ENCODE assay signal across 20 cellular contexts in the genomic region with DNA sequence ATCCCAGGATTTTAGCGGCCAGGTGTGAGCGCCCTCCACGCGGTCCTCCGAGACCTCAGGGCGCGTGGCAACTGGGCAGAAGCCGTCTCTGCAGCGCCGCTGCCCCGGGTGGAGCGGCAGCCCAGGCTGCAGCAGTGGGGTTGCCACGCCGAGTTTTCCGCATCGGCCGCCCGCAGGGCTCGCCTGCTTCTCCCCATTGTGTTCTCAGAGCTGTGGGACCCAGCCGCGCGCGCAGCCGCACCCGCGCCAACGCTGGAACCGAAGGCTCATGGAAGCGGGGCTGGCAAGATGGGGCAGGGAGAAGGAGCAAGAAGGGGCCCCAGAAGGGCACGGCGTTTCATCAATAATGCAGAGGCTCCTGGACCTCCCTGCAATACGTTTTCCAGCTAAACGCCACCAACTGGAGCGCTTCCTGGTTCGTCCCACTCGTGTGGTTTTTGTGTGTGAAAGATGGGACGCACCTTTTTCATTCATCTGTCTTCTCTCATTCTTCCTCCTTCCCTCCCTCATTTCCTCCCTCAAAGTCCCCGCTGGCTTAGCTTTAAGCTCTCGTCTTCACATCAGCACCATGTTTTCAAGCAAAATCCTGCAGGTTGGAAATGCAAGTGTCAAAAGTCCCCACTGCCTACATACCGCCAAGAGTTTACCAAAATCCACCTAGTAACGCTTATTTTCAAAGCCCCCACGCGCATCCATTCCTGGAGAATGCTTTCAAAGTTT. TPM values are rescaled to one million over a fixed set of nuclear protein-coding genes. Genes with fewer than 3 reads are reported as not detected.
DNase-seq lines count a peak whose midpoint lies in the region; FAIRE-seq and TF ChIP-seq lines count a peak whose summit lies in the region.
"Had no signal": no experiment of that assay in that cellular context is flagged by ENCODE, and none has a peak within 500 bp of the region (broad histone marks: within the 10 kb centered on the region; RNA-seq: fewer than 3 reads in every experiment).

No MANE protein-coding gene starts in this region.

- H3K27me3 ChIP-seq in stomach smooth muscle (ENCODE audit: control insufficient read depth in 1 of 2, insufficient read depth in 2 of 2, low read length in 2 of 2) = peaks cover 17 to 19% of the 10 kb centered on the region in 2 donors

- intact Hi-C loops in kidney (cut with DNase I) = no loop called here

- H3K4me3 ChIP-seq in kidney (ENCODE audit: low read length in 2 of 2) (peak overlapping the region; percentile 19 to 32), stomach smooth muscle (ENCODE audit: low read length in 2 of 2) (peak overlapping the region; percentile 54 to 64)
- H3K4me3 ChIP-seq: upper lobe of right lung had no signal

- H3K9ac ChIP-seq in kidney (ENCODE audit: low read length in 2 of 2) = no peak overlapping the region
- H3K9ac ChIP-seq in stomach smooth muscle (ENCODE audit: low read length in 2 of 2) = no peak overlapping the region

- peak; percentile 28 for DNase-seq in NCI-H748 (lab: John Stamatoyannopoulos, UW; ENCODE audit: unreplicated experiment)
- DNase-seq in NCI-H748 treated with DMSO at 0.1 percent for 48 hours (lab: John Stamatoyannopoulos, UW) = no peak
- DNase-seq in dermis blood vessel endothelial cell = peak; percentile 50
- peak; percentile 72 for DNase-seq in kidney
- DNase-seq in medulla oblongata (ENCODE audit: extremely low spot score) = no peak
- no peak for DNase-seq in SKM-1 (lab: John Stamatoyannopoulos, UW; ENCODE audit: unreplicated experiment)
- no peak for DNase-seq in NCI-H2196 treated with DMSO at 0.1 percent for 48 hours (lab: John Stamatoyannopoulos, UW; ENCODE audit: unreplicated experiment)
- DNase-seq: activated CD8-positive, alpha-beta T cell treated with anti-CD3 and anti-CD28 coated beads for 36 hours; activated naive CD4-positive, alpha-beta T cell; Karpas-422; midbrain; NCI-H2107; OCI-M1; T1000; upper lobe of right lung had no signal

- H3K27ac ChIP-seq in kidney (ENCODE audit: low read depth in 2 of 2, low read length in 2 of 2) (no peak overlapping the region), stomach smooth muscle (ENCODE audit: low read length) (no peak overlapping the region)
- H3K27ac ChIP-seq: upper lobe of right lung had no signal

- H3K36me3 ChIP-seq in kidney (ENCODE audit: control insufficient read depth in 1 of 2, insufficient read depth in 2 of 2, low read length in 2 of 2) (no peaks in the 10 kb centered on the region), stomach smooth muscle (ENCODE audit: control insufficient read depth in 2 of 2, insufficient read depth in 2 of 2, low read length in 2 of 2) (no peaks in the 10 kb centered on the region)
- H3K36me3 ChIP-seq: upper lobe of right lung had no signal

- no peak for TF ChIP-seq CTCF in kidney (IDR thresholded peaks at IDR 0.05; ENCODE audit: borderline replicate concordance, extremely low read depth, insufficient read depth)

- no peak for FAIRE-seq in kidney (lab: Jason Lieb, UNC)
- FAIRE-seq: A204.1, colon, frontal cortex, H54 had no signal

- H3K9me3 ChIP-seq in kidney (ENCODE audit: control insufficient read depth in 1 of 2, low read length in 2 of 2) (no peaks in the 10 kb centered on the region), stomach smooth muscle (ENCODE audit: control insufficient read depth in 2 of 2, low read length in 2 of 2) (no peaks in the 10 kb centered on the region)
- H3K9me3 ChIP-seq: upper lobe of right lung had no signal

- H3K4me1 ChIP-seq in kidney (ENCODE audit: control insufficient read depth in 1 of 2, insufficient read depth in 1 of 2, low read depth in 1 of 2, low read length in 2 of 2) (no peaks in the 10 kb centered on the region), stomach smooth muscle (ENCODE audit: control insufficient read depth, insufficient read depth, low read length) (peaks cover 4% of the 10 kb centered on the region)
- H3K4me1 ChIP-seq: upper lobe of right lung had no signal

RNA-seq across cellular contexts. Expression of a gene that starts 1.2 kb away (rescaled TPM):
- total RNA-seq in dermis blood vessel endothelial cell = 0.47 and 1.0 TPM in 2 replicates
- 22.1 TPM for total RNA-seq in kidney
- polyA plus RNA-seq in kidney (ENCODE audit: insufficient read depth, low read depth, low replicate concordance) = 2.1 TPM

Comparison
In these comparisons a context has a peak if more than half of its experiments do, and no peak if none do; other contexts are left out.
1. DNase-seq: peak in NCI-H748 (single experiment), dermis blood vessel endothelial cell (single experiment) and kidney (single experiment); none in NCI-H748 treated with DMSO at 0.1 percent for 48 hours (single experiment), medulla oblongata (single experiment), SKM-1 (single experiment) and NCI-H2196 treated with DMSO at 0.1 percent for 48 hours (single experiment).
2. RNA of a gene that starts 1.2 kb away (total RNA-seq): 22.1 TPM in kidney (single experiment); 0.47 to 1.0 TPM in dermis blood vessel endothelial cell; every median in the first group is over 10 times any median in the second.